31 cellular contexts compared by ENCODE assay signal in the genomic region with DNA sequence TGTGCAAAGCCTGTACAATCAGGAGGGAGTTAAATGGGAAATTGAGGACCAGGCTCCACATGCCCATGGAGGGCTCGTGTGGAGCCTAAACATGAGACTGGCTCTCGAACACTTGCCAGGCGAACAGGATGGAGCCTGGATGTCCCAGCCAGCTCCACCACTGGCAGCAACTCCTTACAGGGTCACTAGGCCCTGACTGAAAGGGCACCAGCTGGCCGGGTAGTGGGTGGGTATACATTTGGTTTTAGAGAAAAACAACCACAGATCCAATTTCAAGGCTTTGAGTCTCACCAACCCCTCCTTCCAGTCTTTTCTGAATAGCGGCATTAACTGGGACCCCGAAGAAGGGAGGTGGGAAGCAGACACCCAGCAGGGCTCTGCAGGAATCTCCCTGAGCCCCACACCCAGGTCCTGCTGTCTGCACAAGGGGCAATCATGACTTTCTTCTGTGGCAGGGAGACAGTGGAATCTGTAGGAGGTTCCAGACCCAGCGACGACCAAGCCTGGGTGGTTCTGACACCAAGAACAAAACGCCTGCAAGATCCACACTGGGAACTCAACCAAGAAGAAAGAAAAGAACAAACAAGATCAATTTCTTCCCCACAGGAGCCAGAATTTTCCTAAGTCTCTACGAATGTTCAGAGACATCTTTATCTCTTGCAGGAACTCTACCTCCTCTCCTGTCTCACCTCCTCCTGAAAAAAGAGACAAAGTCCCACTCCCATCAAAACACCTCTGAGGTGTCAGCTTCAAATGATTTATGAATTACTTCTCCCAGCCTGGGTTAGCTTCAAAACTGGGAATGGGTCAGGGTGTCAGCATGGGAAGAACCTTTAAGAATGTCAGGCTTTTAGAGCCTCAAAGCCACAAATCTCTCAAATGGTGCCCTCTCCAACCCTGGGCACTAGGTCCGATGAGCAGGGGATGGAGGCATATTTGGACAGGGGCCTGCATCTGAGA.
"Had no signal": no experiment of that assay in that cellular context is flagged by ENCODE, and none has a peak within 500 bp of the region (broad histone marks: within the 10 kb centered on the region; RNA-seq: fewer than 3 reads in every experiment).

No MANE protein-coding gene starts in this region.

- H3K4me3 Mint-ChIP-seq: activated naive CD4-positive, alpha-beta T cell treated with anti-CD3 and anti-CD28 coated beads for 36 hours; activated naive CD8-positive, alpha-beta T cell treated with anti-CD3 and anti-CD28 coated beads, Interleukin-2, amount 10 ng/mL, durations not matched to agents 7 days and 5 days; activated T-cell treated with anti-CD3 and anti-CD28 coated beads, Interleukin-2, amount 50 U/mL, for 72 hours; brain; effector memory CD8-positive, alpha-beta T cell; neural progenitor cell; stimulated activated effector memory CD8-positive, alpha-beta T cell treated with anti-CD3 and anti-CD28 coated beads, Interleukin-12 subunit alpha, Interleukin-12 subunit beta, amount 100 ng/mL, for 72 hours; stimulated activated naive CD8-positive, alpha-beta T cell treated with anti-CD3 and anti-CD28 coated beads, Interleukin-15, Interleukin-2, amounts not matched to agents 100 ng/mL and 50 ng/mL, for 24 hours; T-helper 2 cell treated with Interferon-gamma antibody and Interleukin-4, amounts not matched to agents 5 μg/mL and 100 μg/mL, for 36 hours had no signal

- H3K9ac ChIP-seq: neural progenitor cell had no signal

- H3K9me3 ChIP-seq: ascending aorta, colonic mucosa, gastrocnemius medialis, lower lobe of right lung, mucosa of descending colon, thoracic aorta, upper lobe of left lung had no signal

- H3K27me3 Mint-ChIP-seq: stimulated activated naive CD8-positive, alpha-beta T cell treated with anti-CD3 and anti-CD28 coated beads, Interleukin-15, Interleukin-2, amounts not matched to agents 100 ng/mL and 50 ng/mL, for 24 hours had no signal

- ATAC-seq: activated T-cell treated with anti-CD3 and anti-CD28 coated beads, Interleukin-2, amount 50 U/mL, for 72 hours; effector memory CD8-positive, alpha-beta T cell; left colon; lower lobe of right lung; mucosa of descending colon; sciatic nerve; stimulated activated effector memory CD8-positive, alpha-beta T cell treated with anti-CD3 and anti-CD28 coated beads, Interleukin-12 subunit alpha, Interleukin-12 subunit beta, amount 100 ng/mL, for 72 hours had no signal

- H3K27me3 ChIP-seq: ascending aorta, cardiac muscle cell, colonic mucosa, dorsolateral prefrontal cortex, gastrocnemius medialis, upper lobe of left lung had no signal

- FAIRE-seq: keratinocyte had no signal

- DNase-seq: activated CD4-positive, alpha-beta T cell treated with anti-CD3 and anti-CD28 coated beads for 4 hours; activated CD4-positive, alpha-beta T cell treated with anti-CD3 and anti-CD28 coated beads, Interleukin-2, amount 50 U/mL, for 4 hours; activated naive CD4-positive, alpha-beta T cell treated with anti-CD3 and anti-CD28 coated beads for 36 hours; activated naive CD8-positive, alpha-beta T cell treated with anti-CD3 and anti-CD28 coated beads, Interleukin-2, amount 10 ng/mL, durations not matched to agents 7 days and 5 days; activated T-cell treated with anti-CD3 and anti-CD28 coated beads for 4 hours; activated T-cell treated with anti-CD3 and anti-CD28 coated beads, Interleukin-2, amount 50 U/mL, for 72 hours; cerebellar nuclear complex; colonic mucosa; effector memory CD8-positive, alpha-beta T cell; erythroblast; hippocampal formation; left colon; lower lobe of right lung; mesendoderm; mucosa of descending colon; stimulated activated CD4-positive, alpha-beta T cell treated with anti-CD3 and anti-CD28 coated beads, Interleukin-4, amount 100 ng/mL, for 24 hours; T-helper 1 cell; upper lobe of left lung had no signal

- H3K36me3 ChIP-seq: ascending aorta, cardiac muscle cell, colonic mucosa, gastrocnemius medialis, lower lobe of right lung, neural progenitor cell, thoracic aorta, upper lobe of left lung had no signal

- H3K4me2 ChIP-seq: neural progenitor cell had no signal

- H3K36me3 Mint-ChIP-seq: activated naive CD8-positive, alpha-beta T cell treated with anti-CD3 and anti-CD28 coated beads, Interleukin-2, amount 10 ng/mL, durations not matched to agents 7 days and 5 days; brain; neural progenitor cell; stimulated activated effector memory CD8-positive, alpha-beta T cell treated with anti-CD3 and anti-CD28 coated beads, Interleukin-12 subunit alpha, Interleukin-12 subunit beta, amount 100 ng/mL, for 72 hours had no signal

- H2AFZ ChIP-seq: neural progenitor cell had no signal

- H3K27ac ChIP-seq: ascending aorta, cardiac muscle cell, colonic mucosa, gastrocnemius medialis, lower lobe of right lung, neural progenitor cell, skin epidermis, thoracic aorta, upper lobe of left lung had no signal

- H3K4me3 ChIP-seq: ascending aorta, cardiac muscle cell, colonic mucosa, dorsolateral prefrontal cortex, gastrocnemius medialis, lower lobe of right lung, mucosa of descending colon, neural progenitor cell, skin epidermis, thoracic aorta, upper lobe of left lung had no signal

- H3K4me1 Mint-ChIP-seq: stimulated activated effector memory CD8-positive, alpha-beta T cell treated with anti-CD3 and anti-CD28 coated beads, Interleukin-12 subunit alpha, Interleukin-12 subunit beta, amount 100 ng/mL, for 72 hours had no signal

- H3K4me1 ChIP-seq: colonic mucosa had no signal

- H3K27ac Mint-ChIP-seq: activated naive CD4-positive, alpha-beta T cell treated with anti-CD3 and anti-CD28 coated beads for 36 hours; activated naive CD8-positive, alpha-beta T cell treated with anti-CD3 and anti-CD28 coated beads, Interleukin-2, amount 10 ng/mL, durations not matched to agents 7 days and 5 days; activated T-cell treated with anti-CD3 and anti-CD28 coated beads, Interleukin-2, amount 50 U/mL, for 72 hours; effector memory CD8-positive, alpha-beta T cell; neural progenitor cell; stimulated activated effector memory CD8-positive, alpha-beta T cell treated with anti-CD3 and anti-CD28 coated beads, Interleukin-12 subunit alpha, Interleukin-12 subunit beta, amount 100 ng/mL, for 72 hours; stimulated activated naive CD8-positive, alpha-beta T cell treated with anti-CD3 and anti-CD28 coated beads, Interleukin-15, Interleukin-2, amounts not matched to agents 100 ng/mL and 50 ng/mL, for 24 hours; T-helper 2 cell treated with Interferon-gamma antibody and Interleukin-4, amounts not matched to agents 5 μg/mL and 100 μg/mL, for 36 hours had no signal

- H3K9me3 Mint-ChIP-seq: activated naive CD4-positive, alpha-beta T cell treated with anti-CD3 and anti-CD28 coated beads for 36 hours; activated naive CD8-positive, alpha-beta T cell treated with anti-CD3 and anti-CD28 coated beads, Interleukin-2, amount 10 ng/mL, durations not matched to agents 7 days and 5 days; activated T-cell treated with anti-CD3 and anti-CD28 coated beads, Interleukin-2, amount 50 U/mL, for 72 hours; effector memory CD8-positive, alpha-beta T cell; neural progenitor cell; stimulated activated effector memory CD8-positive, alpha-beta T cell treated with anti-CD3 and anti-CD28 coated beads, Interleukin-12 subunit alpha, Interleukin-12 subunit beta, amount 100 ng/mL, for 72 hours; stimulated activated naive CD8-positive, alpha-beta T cell treated with anti-CD3 and anti-CD28 coated beads, Interleukin-15, Interleukin-2, amounts not matched to agents 100 ng/mL and 50 ng/mL, for 24 hours; T-helper 2 cell treated with Interferon-gamma antibody and Interleukin-4, amounts not matched to agents 5 μg/mL and 100 μg/mL, for 36 hours had no signal
